In genomic region chr14:70320294-70320693, GRCh38 we compare ENCODE assay signal across 35 cellular contexts. TPM values are rescaled to one million over a fixed set of nuclear protein-coding genes. Genes with fewer than 3 reads are reported as not detected.
DNase-seq lines count a peak whose midpoint lies in the region; ATAC-seq, FAIRE-seq and TF ChIP-seq lines count a peak whose summit lies in the region.
"Had no signal": no experiment of that assay in that cellular context is flagged by ENCODE, and none has a peak within 500 bp of the region (broad histone marks: within the 10 kb centered on the region; RNA-seq: fewer than 3 reads in every experiment).

No MANE protein-coding gene starts in this region.

- no peak for FAIRE-seq in GM12878 (lab: Jason Lieb, UNC)
- FAIRE-seq: A204.1, A549, D721Med had no signal

- H3K4me3 ChIP-seq in GM12878 (no peak overlapping the region), trophoblast cell (ENCODE audit: low read depth, low read length) (no peak overlapping the region)
- H3K4me3 ChIP-seq: A549; BLaER1; BLaER1 treated with 17β-estradiol and CSF1 and Interleukin-3, amounts not matched to agents 10 nM and 100 nM had no signal

- POLR2A ChIA-PET in activated CD4-positive, alpha-beta T cell treated with anti-CD3 and anti-CD28 coated beads for 36 hours (lab: Charles Lee), result interaction anchor here (0.6 kb wide), 1 partner anchor 39 kb away, joined by 3 read pairs; the partner anchor contains the start of gene COX16
- POLR2A ChIA-PET in GM12878 (lab: Charles Lee), result interaction anchor here (0.6 kb wide), 1 partner anchor 31 kb away, joined by 3 read pairs; no protein-coding TSS in a partner anchor

- no peak overlapping the region for H4K91ac ChIP-seq in trophoblast cell (ENCODE audit: low read depth, low read length)

- no peaks in the 10 kb centered on the region for H3K4me1 ChIP-seq in GM12878 (ENCODE audit: control insufficient read depth, insufficient read depth, low read length)
- no peaks in the 10 kb centered on the region for H3K4me1 ChIP-seq in trophoblast cell (ENCODE audit: control insufficient read depth in 1 of 2, insufficient read depth in 2 of 2, low read length in 2 of 2)
- H3K4me1 ChIP-seq: BE2C; BLaER1; BLaER1 treated with 17β-estradiol and CSF1 and Interleukin-3, amounts not matched to agents 10 nM and 100 nM had no signal

- H3K4me2 ChIP-seq in GM12878 (ENCODE audit: control insufficient read depth, insufficient read depth), result no peak overlapping the region
- H3K4me2 ChIP-seq in trophoblast cell (ENCODE audit: low read length), result no peak overlapping the region
- H3K4me2 ChIP-seq: A549; BLaER1; BLaER1 treated with 17β-estradiol and CSF1 and Interleukin-3, amounts not matched to agents 10 nM and 100 nM had no signal

- TF ChIP-seq RAD21 in GM12878 (IDR thresholded peaks at IDR 0.05; ENCODE audit: insufficient read depth, low read depth, low read length), result no peak

- no peak overlapping the region for H2BK120ac ChIP-seq in trophoblast cell (ENCODE audit: insufficient read depth, low read length, poor library complexity)

- H3K79me2 ChIP-seq in GM12878 (ENCODE audit: control insufficient read depth, insufficient read depth, low read length), result no peaks in the 10 kb centered on the region
- H3K79me2 ChIP-seq in trophoblast cell (ENCODE audit: control insufficient read depth, insufficient read depth, low read length, poor library complexity), result no peaks in the 10 kb centered on the region

- no peak for DNase-seq in activated CD4-positive, alpha-beta T cell treated with anti-CD3 and anti-CD28 coated beads for 36 hours
- DNase-seq in activated CD4-positive, alpha-beta T cell treated with anti-CD3 and anti-CD28 coated beads, Interleukin-2, amount 50 U/mL, for 48 hours, result no peak
- DNase-seq in GM12878 (ENCODE audit: low read depth, low spot score) (no peak), trophoblast cell (peak; percentile 10 to 71), cerebellum (ENCODE audit: low spot score) (no peak)
- DNase-seq: 8988T; ACHN; AML-193; BE2C; C1 segment of cervical spinal cord; Caco-2; Calu3; CD4-positive, alpha-beta memory T cell; CD4-positive, alpha-beta T cell; CD4-positive, CD25-positive, alpha-beta regulatory T cell; CD8-positive, alpha-beta memory T cell; CD8-positive, alpha-beta T cell; COR-L47; DMS 273 treated with DMSO at 0.1 percent for 48 hours; DMS153; DMS53; DMS79; DMS79 treated with DMSO at 0.1 percent for 48 hours; DND-41; EL had no signal

- H4K8ac ChIP-seq in trophoblast cell (ENCODE audit: low read depth, low read length), result no peak overlapping the region

- RAD21 ChIA-PET in GM12878 (lab: Charles Lee; ENCODE audit: unreplicated experiment), result no interaction called here

- H3K23ac ChIP-seq in trophoblast cell (ENCODE audit: low read length), result no peak overlapping the region

- in situ Hi-C loops in GM12878 (cut with MboI), result no loop called here

- no peak overlapping the region for H3K4me3 Mint-ChIP-seq in activated CD4-positive, alpha-beta T cell treated with anti-CD3 and anti-CD28 coated beads for 36 hours
- H3K4me3 Mint-ChIP-seq: B cell; CD14-positive monocyte; CD4-positive, alpha-beta T cell; CD4-positive, CD25-positive, alpha-beta regulatory T cell; CD8-positive, alpha-beta memory T cell; CD8-positive, alpha-beta T cell had no signal

- no peaks in the 10 kb centered on the region for H4K20me1 ChIP-seq in GM12878 (ENCODE audit: control insufficient read depth, insufficient read depth)
- H4K20me1 ChIP-seq: BLaER1; BLaER1 treated with 17β-estradiol and CSF1 and Interleukin-3, amounts not matched to agents 10 nM and 100 nM had no signal

- no peaks in the 10 kb centered on the region for H3K4me1 Mint-ChIP-seq in activated CD4-positive, alpha-beta T cell treated with anti-CD3 and anti-CD28 coated beads for 36 hours
- H3K4me1 Mint-ChIP-seq: B cell; CD14-positive monocyte; CD4-positive, alpha-beta memory T cell had no signal

- no peaks in the 10 kb centered on the region for H3K27me3 Mint-ChIP-seq in activated CD4-positive, alpha-beta T cell treated with anti-CD3 and anti-CD28 coated beads for 36 hours

- no peak overlapping the region for H2BK12ac ChIP-seq in trophoblast cell (ENCODE audit: low read length)

- H4K12ac ChIP-seq in trophoblast cell (ENCODE audit: low read depth, low read length), result no peak overlapping the region

- BruUV-seq in GM12878 (replicated peaks; lab: Mats Ljungman, UMichigan), result no TSS peak

- H3K36me3 Mint-ChIP-seq in activated CD4-positive, alpha-beta T cell treated with anti-CD3 and anti-CD28 coated beads for 36 hours (ENCODE audit: low read depth), result peaks cover 13% of the 10 kb centered on the region

- peaks cover 1% of the 10 kb centered on the region for H3K9me3 Mint-ChIP-seq in activated CD4-positive, alpha-beta T cell treated with anti-CD3 and anti-CD28 coated beads for 36 hours (ENCODE audit: low read depth)
- H3K9me3 Mint-ChIP-seq: CD4-positive, alpha-beta T cell had no signal

- 0% methylated on average over 1 of the region's 1 CpG for WGBS in GM12878 (ENCODE audit: insufficient coverage, insufficient replicate concordance, low lambda C conversion rate, missing lambda C conversion rate)
- no CpG with 5 or more reads among the region's 1 CpG for WGBS in trophoblast cell (ENCODE audit: extremely low coverage, insufficient coverage, insufficient read length)

- ATAC-seq in activated CD4-positive, alpha-beta T cell treated with anti-CD3 and anti-CD28 coated beads for 36 hours, result peak; percentile 30
- no peak for ATAC-seq in GM12878
- ATAC-seq in GM18868 (IDR thresholded peaks at IDR 0.05; ENCODE audit: unreplicated experiment), result no peak
- ATAC-seq: A549; CD8-positive, alpha-beta T cell had no signal

- no peak for TF ChIP-seq EP300 in GM12878 (IDR thresholded peaks at IDR 0.05; ENCODE audit: borderline replicate concordance in 1 of 2, control insufficient read depth in 1 of 2, low read depth in 2 of 2, low read length in 2 of 2)

- H3K4ac ChIP-seq in trophoblast cell (ENCODE audit: low read depth, low read length), result no peak overlapping the region

- H3K36me3 ChIP-seq in GM12878 (ENCODE audit: control insufficient read depth in 2 of 2, insufficient read depth in 2 of 2, low read length in 1 of 2) (no peaks in the 10 kb centered on the region; a peak in 2 of 4 replicates), trophoblast cell (ENCODE audit: control insufficient read depth in 1 of 2, insufficient read depth in 2 of 2, low read length in 2 of 2) (peaks cover 0 to 2% of the 10 kb centered on the region in 2 experiments)

- H3K27ac ChIP-seq in GM12878 (ENCODE audit: control insufficient read depth, insufficient read depth), result no peak overlapping the region
- H3K27ac ChIP-seq in trophoblast cell (ENCODE audit: low read depth, low read length), result no peak overlapping the region
- H3K27ac ChIP-seq: 22Rv1; A549; BLaER1; BLaER1 treated with 17β-estradiol and CSF1 and Interleukin-3, amounts not matched to agents 10 nM and 100 nM; C4-2B had no signal

- CTCF ChIA-PET in activated CD4-positive, alpha-beta T cell treated with anti-CD3 and anti-CD28 coated beads for 36 hours (lab: Charles Lee), result no interaction called here
- CTCF ChIA-PET in GM12878 (lab: Yijun Ruan, JAX), result no interaction called here

- intact Hi-C loops in activated CD4-positive, alpha-beta T cell treated with anti-CD3 and anti-CD28 coated beads for 36 hours (cut with DNase I, micrococcal nuclease), result no loop called here
- intact Hi-C loops in GM12878 (cut with micrococcal nuclease; ENCODE audit: unreplicated experiment), result no loop called here

- H3K27me3 ChIP-seq in GM12878 (replicated peaks in 1 of 2; ENCODE audit: control insufficient read depth in 2 of 2, insufficient read depth in 2 of 2, low read length in 1 of 2) (no peaks in the 10 kb centered on the region), trophoblast cell (ENCODE audit: insufficient read depth, low read length) (no peaks in the 10 kb centered on the region)
- H3K27me3 ChIP-seq: BE2C; BLaER1; BLaER1 treated with 17β-estradiol and CSF1 and Interleukin-3, amounts not matched to agents 10 nM and 100 nM had no signal

- no peaks in the 10 kb centered on the region for H3K79me1 ChIP-seq in trophoblast cell (ENCODE audit: low read length)

- no peak for TF ChIP-seq POLR2A in GM12878 (IDR thresholded peaks at IDR 0.05; ENCODE audit: low read depth, low read length)

- H2AK5ac ChIP-seq in trophoblast cell (ENCODE audit: low read length), result no peak overlapping the region

- H3K18ac ChIP-seq in trophoblast cell (ENCODE audit: low read length), result no peak overlapping the region

- no peak overlapping the region for H3K27ac Mint-ChIP-seq in activated CD4-positive, alpha-beta T cell treated with anti-CD3 and anti-CD28 coated beads for 36 hours
- H3K27ac Mint-ChIP-seq: B cell; CD14-positive monocyte; CD4-positive, alpha-beta T cell; CD4-positive, CD25-positive, alpha-beta regulatory T cell; CD8-positive, alpha-beta memory T cell; CD8-positive, alpha-beta T cell had no signal

- SMC1A ChIA-PET in GM12878 (lab: Charles Lee; ENCODE audit: uncharacterized antibody, unreplicated experiment), result no interaction called here

- H3K9me3 ChIP-seq in GM12878 (replicated peaks; ENCODE audit: control insufficient read depth, insufficient read depth, low read length), result no peaks in the 10 kb centered on the region
- no peaks in the 10 kb centered on the region for H3K9me3 ChIP-seq in trophoblast cell (ENCODE audit: insufficient read depth, low read depth, low read length)
- H3K9me3 ChIP-seq: A549; BE2C; BLaER1; BLaER1 treated with 17β-estradiol and CSF1 and Interleukin-3, amounts not matched to agents 10 nM and 100 nM; Caco-2 had no signal

- TF ChIP-seq CTCF in GM12878 (IDR thresholded peaks at IDR 0.05 in 2 of 3, conservative IDR thresholded peaks at IDR 0.05 in 1 of 3; ENCODE audit: control insufficient read depth in 2 of 3, extremely low read depth in 1 of 3, insufficient read depth in 1 of 3, low read depth in 3 of 3, low read length in 3 of 3), result no peak

- H3K14ac ChIP-seq in trophoblast cell (ENCODE audit: low read length), result no peak overlapping the region

- H2AFZ ChIP-seq in GM12878 (ENCODE audit: control insufficient read depth, low read depth, low read length) (no peak overlapping the region), trophoblast cell (ENCODE audit: insufficient read depth, low read length, poor library complexity) (no peak overlapping the region)

- H2BK5ac ChIP-seq in trophoblast cell (ENCODE audit: low read depth, low read length, poor library complexity), result no peak overlapping the region

- H3K9ac ChIP-seq in GM12878 (ENCODE audit: control insufficient read depth, insufficient read depth, low read length) (no peak overlapping the region), trophoblast cell (ENCODE audit: low read length) (no peak overlapping the region)
- H3K9ac ChIP-seq: BLaER1; BLaER1 treated with 17β-estradiol and CSF1 and Interleukin-3, amounts not matched to agents 10 nM and 100 nM had no signal

RNA-seq across cellular contexts. Expression of gene COX16, which starts 39.2 kb away (rescaled TPM):
- total RNA-seq in activated CD4-positive, alpha-beta T cell treated with anti-CD3 and anti-CD28 coated beads for 36 hours, result 10 to 100 TPM; 56.1 to 68.9 TPM
- total RNA-seq in GM12878 (2013; cell fraction: nucleolus; rRNA removed), result 14.8 and 15.7 TPM in 2 replicates
- total RNA-seq in GM12878 (2014; rRNA removed) (34.3 and 41.7 TPM in 2 replicates), GM12878 (2014; rRNA removed; fragmentation: Illumina TruSeq; extraction: Trizol) (45.1 and 49.6 TPM in 2 replicates), GM12878 (2021) (48.4 and 57.0 TPM in 2 replicates), cerebellum (28.9 TPM)
- 19.6 TPM for polyA plus RNA-seq in GM12878 (2011; ENCODE audit: low read depth)
- polyA plus RNA-seq in GM12878 (2011; rRNA removed) (41.0 and 69.0 TPM in 2 replicates), GM12878 (2014; fragmentation: Illumina TruSeq; extraction: Trizol) (49.3 and 58.2 TPM in 2 replicates), GM12878 (2014; fragmentation: Nextera tagmentation; extraction: Ambion mirVana) (100 to 1,000 TPM; 197 to 209 TPM), GM12878 (2014; rRNA removed) (29.6 and 41.3 TPM in 2 replicates), GM12878 (2016; fragmentation: Nextera tagmentation; extraction: Ambion mirVana) (100 to 1,000 TPM; 153 to 155 TPM)
- polyA plus RNA-seq in GM12878 (2011; cell fraction: cytosol; rRNA removed), result 12.5 and 15.4 TPM in 2 replicates
- polyA plus RNA-seq in GM12878 (2011; cell fraction: nucleus; rRNA removed), result 9.4 and 10.6 TPM in 2 replicates
- polyA plus RNA-seq in GM12878 (2012), result 33.5 and 44.3 TPM in 2 replicates
- polyA minus RNA-seq in GM12878 (2011; rRNA and poly(A)+ RNA removed), result 7.1 and 7.8 TPM in 2 replicates
- polyA minus RNA-seq in GM12878 (2011; cell fraction: cytosol; rRNA and poly(A)+ RNA removed), result 9.9 and 11.0 TPM in 2 replicates
- polyA minus RNA-seq in GM12878 (2011; cell fraction: nucleus; rRNA and poly(A)+ RNA removed), result 5.2 and 8.3 TPM in 2 replicates
- polyA plus RNA-seq in trophoblast cell (2013), result 64.5 and 66.7 TPM in 2 replicates

Comparison
In these comparisons a context has a peak if more than half of its experiments do, and no peak if none do; other contexts are left out.
1. DNase-seq: peak in trophoblast cell (2 of 2); none in activated CD4-positive, alpha-beta T cell treated with anti-CD3 and anti-CD28 coated beads for 36 hours (single experiment), activated CD4-positive, alpha-beta T cell treated with anti-CD3 and anti-CD28 coated beads, Interleukin-2, amount 50 U/mL, for 48 hours (0 of 2), GM12878 (single experiment) and cerebellum (single experiment).